Comparison of ENCODE assay signal across 1 cellular context in the genomic region with DNA sequence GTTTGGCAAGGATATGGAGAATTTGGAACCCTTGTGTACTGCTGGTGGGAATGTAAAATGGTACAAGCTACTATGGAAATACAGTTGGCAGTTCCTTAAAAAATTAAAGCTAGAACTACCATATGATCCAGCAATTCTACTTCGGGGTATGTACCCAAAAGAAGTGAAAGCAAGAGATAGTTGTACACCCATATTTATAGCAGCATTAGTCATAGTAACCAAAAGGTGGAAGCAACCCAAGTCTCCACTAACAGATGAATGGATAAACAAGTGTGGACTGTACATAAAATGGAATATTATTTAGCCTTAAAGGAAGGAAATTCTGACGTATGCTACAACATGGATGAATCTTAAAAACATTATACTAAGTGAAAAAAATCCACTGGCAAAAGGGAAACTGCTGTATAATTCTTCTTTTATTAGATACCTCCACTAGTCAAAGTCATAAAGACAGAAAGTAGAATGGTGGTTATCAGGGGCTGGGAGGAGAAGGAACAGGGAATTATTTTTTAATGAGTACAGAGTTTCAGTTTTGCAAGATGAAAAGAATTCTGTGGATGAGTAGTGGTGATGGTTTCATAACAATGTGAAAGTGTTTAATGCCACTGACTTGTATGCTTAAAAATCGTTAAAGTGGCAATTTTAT.
TF ChIP-seq lines count a peak whose summit lies in the region.

No MANE protein-coding gene starts in this region.

TF ChIP-seq in GM12878, 131 proteins besides CTCF, POLR2A, EP300 and RAD21 (continued from another document):
- no peak for TF ChIP-seq CEBPZ (IDR thresholded peaks at IDR 0.05; ENCODE audit: low read depth, low read length)
- peak; percentile 51; the same call in 1 of the 2 replicates for TF ChIP-seq DPF2 (IDR thresholded peaks at IDR 0.05)
- peak; percentile 64 for TF ChIP-seq IKZF1 (conservative IDR thresholded peaks at IDR 0.05)
- TF ChIP-seq USF1 (IDR thresholded peaks at IDR 0.05; ENCODE audit: borderline replicate concordance, extremely low read length, insufficient read depth, low read depth, low read length), result no peak
- peak; percentile 67; the same call in 1 of the 2 replicates for TF ChIP-seq BCL11A (IDR thresholded peaks at IDR 0.05; ENCODE audit: low read depth, low read length)
- TF ChIP-seq NBN (IDR thresholded peaks at IDR 0.05), result no peak
- TF ChIP-seq, protein P1, sequence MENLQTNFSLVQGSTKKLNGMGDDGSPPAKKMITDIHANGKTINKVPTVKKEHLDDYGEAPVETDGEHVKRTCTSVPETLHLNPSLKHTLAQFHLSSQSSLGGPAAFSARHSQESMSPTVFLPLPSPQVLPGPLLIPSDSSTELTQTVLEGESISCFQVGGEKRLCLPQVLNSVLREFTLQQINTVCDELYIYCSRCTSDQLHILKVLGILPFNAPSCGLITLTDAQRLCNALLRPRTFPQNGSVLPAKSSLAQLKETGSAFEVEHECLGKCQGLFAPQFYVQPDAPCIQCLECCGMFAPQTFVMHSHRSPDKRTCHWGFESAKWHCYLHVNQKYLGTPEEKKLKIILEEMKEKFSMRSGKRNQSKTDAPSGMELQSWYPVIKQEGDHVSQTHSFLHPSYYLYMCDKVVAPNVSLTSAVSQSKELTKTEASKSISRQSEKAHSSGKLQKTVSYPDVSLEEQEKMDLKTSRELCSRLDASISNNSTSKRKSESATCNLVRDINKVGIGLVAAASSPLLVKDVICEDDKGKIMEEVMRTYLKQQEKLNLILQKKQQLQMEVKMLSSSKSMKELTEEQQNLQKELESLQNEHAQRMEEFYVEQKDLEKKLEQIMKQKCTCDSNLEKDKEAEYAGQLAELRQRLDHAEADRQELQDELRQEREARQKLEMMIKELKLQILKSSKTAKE (IDR thresholded peaks at IDR 0.05; ENCODE audit: low read depth, poor library complexity, severe bottlenecking), result no peak
- TF ChIP-seq HDAC2 (IDR thresholded peaks at IDR 0.05), result no peak
TF ChIP-seq in GM12878: peak in this region for 13.
